In the genomic region with DNA sequence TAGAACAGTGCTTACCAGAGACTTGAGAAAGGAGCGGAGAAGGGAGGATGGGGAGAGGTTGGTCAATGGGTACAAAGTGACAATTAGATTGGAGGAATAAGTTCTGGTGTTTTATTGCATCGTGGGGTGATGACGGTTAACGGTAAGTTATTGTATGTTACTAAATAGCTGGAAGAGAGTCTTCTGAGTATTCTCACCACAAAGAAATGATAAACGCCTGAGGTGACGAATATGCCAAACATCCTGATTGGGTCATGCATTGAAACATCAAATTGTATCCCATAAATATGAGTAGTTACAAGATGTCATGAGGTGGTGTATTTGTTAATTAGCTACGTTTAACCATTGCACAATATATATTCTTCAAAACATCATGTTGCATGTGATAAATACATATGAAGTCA, we compare ENCODE assay signal across 20 cellular contexts. TPM values are rescaled to one million over a fixed set of nuclear protein-coding genes. Genes with fewer than 3 reads are reported as not detected.
DNase-seq lines count a peak whose midpoint lies in the region; ATAC-seq, FAIRE-seq and TF ChIP-seq lines count a peak whose summit lies in the region.
"Had no signal": no experiment of that assay in that cellular context is flagged by ENCODE, and none has a peak within 500 bp of the region (broad histone marks: within the 10 kb centered on the region; RNA-seq: fewer than 3 reads in every experiment).

No MANE protein-coding gene starts in this region.

- H3K9ac ChIP-seq in GM23248 (no peak overlapping the region), K562 (ENCODE audit: insufficient read depth in 1 of 2, low read depth in 2 of 2, low read length in 2 of 2) (no peak overlapping the region)

- TF ChIP-seq RAD21 in K562 (CRISPR knock-in tag; conservative IDR thresholded peaks at IDR 0.05 in 1 of 2, IDR thresholded peaks at IDR 0.05 in 1 of 2), result no peak

- no peaks in the 10 kb centered on the region for H3K9me2 ChIP-seq in GM23248 (ENCODE audit: insufficient read depth)

- H2AFZ ChIP-seq in GM23248, result no peak overlapping the region
- peak overlapping the region; percentile 12; the same call in 1 of the 2 replicates for H2AFZ ChIP-seq in K562 (ENCODE audit: low read depth, low read length)
- no peak overlapping the region for H2AFZ ChIP-seq in osteoblast (ENCODE audit: low read length)

- no peaks in the 10 kb centered on the region for H3K36me3 ChIP-seq in GM23248 (ENCODE audit: low read depth)
- no peaks in the 10 kb centered on the region for H3K36me3 ChIP-seq in K562 (ENCODE audit: control insufficient read depth, insufficient read depth, low read length)
- no peaks in the 10 kb centered on the region for H3K36me3 ChIP-seq in osteoblast (ENCODE audit: insufficient read depth, low read length)
- H3K36me3 ChIP-seq in H7 (replicated peaks; ENCODE audit: control insufficient read depth, insufficient read depth, low read length), result no peaks in the 10 kb centered on the region

- peaks cover 13% of the 10 kb centered on the region for H3F3A ChIP-seq in GM23248 (ENCODE audit: insufficient read depth)

- no peaks in the 10 kb centered on the region for H3K9me1 ChIP-seq in K562 (ENCODE audit: control insufficient read depth, insufficient read depth, low read length)

- no peak for ATAC-seq in K562
- ATAC-seq: activated CD8-positive, alpha-beta T cell treated with anti-CD3 and anti-CD28 coated beads for 36 hours; activated T-cell treated with anti-CD3 and anti-CD28 coated beads, Interleukin-2, amount 50 U/mL, for 72 hours; left ventricle myocardium superior had no signal

- no peaks in the 10 kb centered on the region for H3K27me3 ChIP-seq in GM23248 (replicated peaks; ENCODE audit: insufficient read depth)
- H3K27me3 ChIP-seq in K562 (ENCODE audit: control insufficient read depth in 2 of 2, insufficient read depth in 2 of 2, low read length in 2 of 2), result no peaks in the 10 kb centered on the region
- H3K27me3 ChIP-seq in osteoblast (ENCODE audit: insufficient read depth, low read length), result no peaks in the 10 kb centered on the region
- H3K27me3 ChIP-seq in H7 (ENCODE audit: control insufficient read depth, insufficient read depth, low read length), result peaks cover under 1% of the 10 kb centered on the region; the same call in 1 of the 2 replicates

- POLR2A ChIA-PET in K562 (lab: Yijun Ruan, JAX), result interaction anchor here (2.5 kb wide), 1 partner anchor 12 kb away, joined by 8 read pairs; no protein-coding TSS in a partner anchor

- BruUV-seq in K562 (replicated peaks; lab: Mats Ljungman, UMichigan), result no TSS peak

- TF ChIP-seq EP300 in K562 (IDR thresholded peaks at IDR 0.05; ENCODE audit: low read length), result no peak

- H3K4me2 ChIP-seq in GM23248 (ENCODE audit: unreplicated experiment), result peak overlapping the region; percentile 25
- H3K4me2 ChIP-seq in K562 (ENCODE audit: insufficient read depth, low read length), result no peak overlapping the region
- H3K4me2 ChIP-seq in osteoblast (ENCODE audit: insufficient read depth, low read length), result peak overlapping the region; percentile 1

- H4K20me1 ChIP-seq in GM23248 (ENCODE audit: insufficient read depth) (no peaks in the 10 kb centered on the region), K562 (replicated peaks; ENCODE audit: control insufficient read depth, insufficient read depth, low read length) (no peaks in the 10 kb centered on the region), osteoblast (ENCODE audit: insufficient read depth, low read length) (no peaks in the 10 kb centered on the region)

- H3K4me3 ChIP-seq in GM23248 (no peak overlapping the region), K562 (no peak overlapping the region), osteoblast (ENCODE audit: insufficient read depth, low read length) (no peak overlapping the region), H7 (ENCODE audit: insufficient read depth, low read depth, low read length) (no peak overlapping the region)

- WGBS in GM23248 (ENCODE audit: low coverage in 1 of 2, low lambda C conversion rate in 2 of 2, missing lambda C conversion rate in 2 of 2), 2 experiments, result 37 to 42% methylated on average over 7 of the region's 7 CpGs
- 52% methylated on average over 7 of the region's 7 CpGs for WGBS in K562 (ENCODE audit: insufficient coverage, low coverage, missing lambda C conversion rate)

- in situ Hi-C loops in GM23248 (cut with MboI) (no loop called here), K562 (cut with MboI) (no loop called here)

- FAIRE-seq in K562 (lab: Jason Lieb, UNC), result no peak
- FAIRE-seq: GM12891 had no signal

- no peak for TF ChIP-seq CTCF in K562 (IDR thresholded peaks at IDR 0.05 in 2 of 3, conservative IDR thresholded peaks at IDR 0.05 in 1 of 3; ENCODE audit: insufficient read depth in 2 of 3, low read depth in 1 of 3, low read length in 3 of 3)
- TF ChIP-seq CTCF in osteoblast (IDR thresholded peaks at IDR 0.05; ENCODE audit: extremely low read depth, low read depth, low read length), result no peak

- H3K4me1 ChIP-seq in GM23248 (ENCODE audit: insufficient read depth), result peaks cover 22% of the 10 kb centered on the region
- H3K4me1 ChIP-seq in K562 (replicated peaks in 1 of 2; ENCODE audit: control insufficient read depth in 2 of 2, insufficient read depth in 2 of 2, low read length in 2 of 2), result peaks cover 5 to 20% of the 10 kb centered on the region in 2 experiments
- peaks cover 24% of the 10 kb centered on the region for H3K4me1 ChIP-seq in osteoblast (ENCODE audit: insufficient read depth, low read length)
- H3K4me1 ChIP-seq: Caco-2 had no signal

- H3K27ac ChIP-seq in GM23248, result peak overlapping the region; percentile 61
- no peak overlapping the region for H3K27ac ChIP-seq in K562 (ENCODE audit: extremely low read depth, low read depth, low read length)
- peak overlapping the region; percentile 4 for H3K27ac ChIP-seq in osteoblast (ENCODE audit: low read depth, low read length)

- DNase-seq in GM23248 (peak; percentile 82), NCI-H226 (peak; percentile 25), K562 (ENCODE audit: extremely low read depth in 1 of 4, low spot score in 3 of 4) (no peak), osteoblast (ENCODE audit: insufficient read length, low spot score, missing footprints) (no peak), NCI-H345 treated with DMSO at 0.1 percent for 48 hours (lab: John Stamatoyannopoulos, UW; ENCODE audit: unreplicated experiment) (no peak), GM19238 (ENCODE audit: insufficient read length, low spot score) (no peak), H7 (no peak), GOT3 (lab: John Stamatoyannopoulos, UW) (no peak)
- DNase-seq: activated CD8-positive, alpha-beta T cell treated with anti-CD3 and anti-CD28 coated beads for 36 hours; activated T-cell treated with anti-CD3 and anti-CD28 coated beads, Interleukin-2, amount 50 U/mL, for 72 hours; Caco-2; cerebellar nuclear complex; foreskin melanocyte; left ventricle myocardium superior; NCI-H1105; Right ventricle myocardium superior; stimulated activated CD4-positive, alpha-beta T cell treated with anti-CD3 and anti-CD28 coated beads, Interleukin-4, amount 100 ng/mL, for 1 hour; substantia nigra; T-helper 1 cell had no signal

- TF ChIP-seq POLR2A in K562 (conservative IDR thresholded peaks at IDR 0.05), result no peak

- intact Hi-C loops in K562 (cut with micrococcal nuclease), result no loop called here

- H3K9me3 ChIP-seq in GM23248 (ENCODE audit: low read depth) (no peaks in the 10 kb centered on the region), K562 (replicated peaks; ENCODE audit: control insufficient read depth, insufficient read depth, low read depth, low read length) (no peaks in the 10 kb centered on the region), osteoblast (ENCODE audit: low read depth, low read length) (no peaks in the 10 kb centered on the region)
- H3K9me3 ChIP-seq: Caco-2 had no signal

- H3K79me2 ChIP-seq in GM23248 (ENCODE audit: insufficient read depth) (no peaks in the 10 kb centered on the region), K562 (ENCODE audit: control insufficient read depth, insufficient read depth, low read length) (no peaks in the 10 kb centered on the region), osteoblast (ENCODE audit: insufficient read depth, low read length) (no peaks in the 10 kb centered on the region)

- CTCF ChIA-PET in K562 (lab: Yijun Ruan, JAX; ENCODE audit: low intra/inter-chr PET ratio), result no interaction called here

TF ChIP-seq in K562, 482 proteins besides CTCF, POLR2A, EP300 and RAD21:
- peak; percentile 49; the same call in 1 of the 2 replicates for TF ChIP-seq CEBPB (tag; IDR thresholded peaks at IDR 0.05)
- TF ChIP-seq KHSRP (IDR thresholded peaks at IDR 0.05), result no peak
- TF ChIP-seq CEBPG (CRISPR knock-in tag; IDR thresholded peaks at IDR 0.05), result no peak
- TF ChIP-seq CEBPG (tag; conservative IDR thresholded peaks at IDR 0.05 in 1 of 2, IDR thresholded peaks at IDR 0.05 in 1 of 2), result peak; percentile 56 to 71; a peak in 3 of 4 replicates
- TF ChIP-seq CXXC5 (CRISPR knock-in tag; IDR thresholded peaks at IDR 0.05), result no peak
- TF ChIP-seq ZBTB1 (CRISPR knock-in tag; IDR thresholded peaks at IDR 0.05; ENCODE audit: borderline replicate concordance, low read depth), result no peak
- peak; percentile 3 for TF ChIP-seq MEIS2 (IDR thresholded peaks at IDR 0.05; ENCODE audit: partially characterized antibody)
- no peak for TF ChIP-seq MECOM (CRISPR knock-in tag; IDR thresholded peaks at IDR 0.05)

RNA-seq across cellular contexts. Expression of a gene that starts 38.2 kb away (rescaled TPM):
- 20.1 and 24.7 TPM in 2 replicates for total RNA-seq in GM23248 (2014; rRNA removed; shearing (Covaris generic))
- polyA plus RNA-seq in GM23248 (2016; fragmentation: Nextera tagmentation; extraction: Ambion mirVana), result 44.8 and 47.4 TPM in 2 replicates
- 44.6 and 48.3 TPM in 2 replicates for total RNA-seq in K562 (2011; cell fraction: chromatin; rRNA removed; ENCODE audit: low replicate concordance)
- total RNA-seq in K562 (2011; cell fraction: nucleolus; rRNA removed), result 26.7 and 28.9 TPM in 2 replicates
- total RNA-seq in K562 (2011; cell fraction: nucleoplasm; rRNA removed), result 56.0 and 88.0 TPM in 2 replicates
- total RNA-seq in K562 (2014; rRNA removed), result 15.7 and 17.3 TPM in 2 replicates
- 18.8 and 20.3 TPM in 2 replicates for total RNA-seq in K562 (2014; rRNA removed; fragmentation: Illumina TruSeq; extraction: Trizol)
- total RNA-seq in K562 (2015; rRNA removed; fragmentation: Illumina TruSeq; extraction: Trizol), result 14.1 and 14.7 TPM in 2 replicates
- total RNA-seq in K562 (2021), result 42.6 and 51.9 TPM in 2 replicates
- polyA plus RNA-seq in K562 (2011; rRNA removed), result 23.1 and 43.4 TPM in 2 replicates
- polyA plus RNA-seq in K562 (2011; cell fraction: cytosol; rRNA removed), result 24.8 and 52.3 TPM in 2 replicates
- 39.0 and 49.3 TPM in 2 replicates for polyA plus RNA-seq in K562 (2011; cell fraction: nucleus; rRNA removed)
- polyA plus RNA-seq in K562 (2012), result 22.7 and 30.7 TPM in 2 replicates
- polyA plus RNA-seq in K562 (2014; fragmentation: Illumina TruSeq; extraction: Trizol), result 33.9 and 35.5 TPM in 2 replicates
- 10 to 100 TPM; 10.1 to 21.8 TPM for polyA plus RNA-seq in K562 (2014; fragmentation: Nextera tagmentation; extraction: Ambion mirVana)
- polyA plus RNA-seq in K562 (2014; rRNA removed), result 21.0 and 22.4 TPM in 2 replicates
- polyA minus RNA-seq in K562 (2011; rRNA and poly(A)+ RNA removed), result 19.7 and 35.1 TPM in 2 replicates
- polyA minus RNA-seq in K562 (2011; cell fraction: cytosol; rRNA and poly(A)+ RNA removed), result 25.3 and 46.8 TPM in 2 replicates
- polyA minus RNA-seq in K562 (2011; cell fraction: nucleus; rRNA and poly(A)+ RNA removed), result 10.1 and 22.5 TPM in 2 replicates
- 22.4 and 25.6 TPM in 2 replicates for total RNA-seq in osteoblast
- total RNA-seq in H7 (2014; rRNA removed; shearing (Covaris generic)), result 11.5 and 14.2 TPM in 2 replicates

Comparison
In these comparisons a context has a peak if more than half of its experiments do, and no peak if none do; other contexts are left out.
1. DNase-seq: peak in GM23248 (single experiment) and NCI-H226 (single experiment); none in K562 (0 of 4), osteoblast (single experiment), NCI-H345 treated with DMSO at 0.1 percent for 48 hours (single experiment), GM19238 (single experiment), H7 (single experiment) and GOT3 (single experiment).